15 cellular contexts compared by ENCODE assay signal in the genomic region with DNA sequence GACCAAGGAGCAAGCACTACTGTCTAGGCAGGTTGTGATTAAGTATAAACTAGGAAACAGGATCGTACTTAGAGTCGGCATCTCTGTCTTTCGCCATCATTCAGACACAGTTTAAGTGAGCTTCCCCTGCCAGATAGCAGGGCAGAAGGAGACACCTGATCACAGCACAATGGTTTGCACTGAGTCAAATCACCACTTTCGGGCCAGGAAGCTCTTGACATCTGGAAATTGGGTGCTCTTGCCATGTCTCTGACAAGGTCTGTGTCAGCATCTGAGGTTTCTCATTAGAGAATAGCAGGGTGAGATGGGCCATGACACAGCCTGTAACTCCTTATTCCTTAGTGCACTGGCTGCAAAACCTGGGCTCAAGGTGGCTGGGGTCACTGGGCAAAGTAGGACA. TPM values are rescaled to one million over a fixed set of nuclear protein-coding genes. Genes with fewer than 3 reads are reported as not detected.
DNase-seq lines count a peak whose midpoint lies in the region; ATAC-seq, FAIRE-seq and TF ChIP-seq lines count a peak whose summit lies in the region.
"Had no signal": no experiment of that assay in that cellular context is flagged by ENCODE, and none has a peak within 500 bp of the region (broad histone marks: within the 10 kb centered on the region; RNA-seq: fewer than 3 reads in every experiment).

No MANE protein-coding gene starts in this region.

- H3K27ac Mint-ChIP-seq in naive B cell, result peak overlapping the region in 4 of 6 donors; percentile 47 to 83 (median 67)

- H3K9ac ChIP-seq in kidney (ENCODE audit: low read length in 2 of 2), result no peak overlapping the region

- intact Hi-C loops in kidney (cut with DNase I), result no loop called here

- H3K4me3 Mint-ChIP-seq in naive B cell, result peak overlapping the region in 3 of 8 donors; percentile 9 to 40 (median 25)

- peaks cover 65 to 86% (median 82%) of the 10 kb centered on the region in 3 donors for H3K4me1 Mint-ChIP-seq in naive B cell

- no peaks in the 10 kb centered on the region for H3K27me3 Mint-ChIP-seq in naive B cell

- H3K9me3 ChIP-seq in kidney (ENCODE audit: control insufficient read depth in 1 of 2, low read length in 2 of 2), result no peaks in the 10 kb centered on the region
- H3K9me3 ChIP-seq: ascending aorta, heart right ventricle, Peyer's patch had no signal

- no peaks in the 10 kb centered on the region for H3K36me3 ChIP-seq in kidney (ENCODE audit: control insufficient read depth in 1 of 2, insufficient read depth in 2 of 2, low read length in 2 of 2)
- H3K36me3 ChIP-seq: ascending aorta, heart right ventricle, Peyer's patch had no signal

- FAIRE-seq in kidney (lab: Jason Lieb, UNC), result no peak
- FAIRE-seq: endometrium had no signal

- H3K4me1 ChIP-seq in kidney (ENCODE audit: control insufficient read depth in 1 of 2, insufficient read depth in 1 of 2, low read depth in 1 of 2, low read length in 2 of 2), result no peaks in the 10 kb centered on the region

- H3K36me3 Mint-ChIP-seq in naive B cell, result peaks cover 0 to under 1% of the 10 kb centered on the region in 2 donors

- ATAC-seq in GM18505 (IDR thresholded peaks at IDR 0.05; ENCODE audit: unreplicated experiment) (peak; percentile 40), GM21515 (IDR thresholded peaks at IDR 0.05; ENCODE audit: unreplicated experiment) (peak; percentile 35), HG03460 (IDR thresholded peaks at IDR 0.05; ENCODE audit: unreplicated experiment) (peak; percentile 38), naive B cell (ENCODE audit: low read depth in 2 of 2) (no peak)

- DNase-seq in naive B cell (no peak), kidney (no peak), DMS 273 (lab: John Stamatoyannopoulos, UW; ENCODE audit: unreplicated experiment) (no peak), LoVo (ENCODE audit: low spot score) (no peak)
- DNase-seq: heart right ventricle; NCI-H2227 treated with DMSO at 0.1 percent for 48 hours; Peyer's patch; stimulated activated CD4-positive, alpha-beta T cell treated with anti-CD3 and anti-CD28 coated beads, Interleukin-4, amount 100 ng/mL, for 1 hour; T1000 had no signal

- TF ChIP-seq POLR2A in GM18505 (IDR thresholded peaks at IDR 0.05; ENCODE audit: borderline replicate concordance, extremely low read depth, insufficient read depth, insufficient read length), result no peak

- TF ChIP-seq CTCF in kidney (IDR thresholded peaks at IDR 0.05; ENCODE audit: borderline replicate concordance, extremely low read depth, insufficient read depth), result no peak

- no peak overlapping the region for H3K4me3 ChIP-seq in kidney (ENCODE audit: low read length in 2 of 2)
- H3K4me3 ChIP-seq: ascending aorta, heart right ventricle, lung, Peyer's patch had no signal

- H3K27ac ChIP-seq in kidney (ENCODE audit: low read depth in 2 of 2, low read length in 2 of 2), result no peak overlapping the region
- H3K27ac ChIP-seq: ascending aorta had no signal

- H3K9me3 Mint-ChIP-seq in naive B cell, result peaks cover 0 to 3% (median 0%) of the 10 kb centered on the region in 7 donors

RNA-seq across cellular contexts. Expression of gene ADRB2, which starts 8.3 kb away (rescaled TPM):
- polyA plus RNA-seq in naive B cell (ENCODE audit: low read depth in 6 of 6), result 1 to 10 TPM; 1.9 to 5.1 (median 4.0) TPM
- 5.0 TPM for total RNA-seq in kidney
- 0.92 TPM for polyA plus RNA-seq in kidney (ENCODE audit: insufficient read depth, low read depth, low replicate concordance)

Comparison
In these comparisons a context has a peak if more than half of its experiments do, and no peak if none do; other contexts are left out.
1. ATAC-seq: peak in GM18505 (single experiment), GM21515 (single experiment) and HG03460 (single experiment); none in naive B cell (0 of 2).